Comparison of ENCODE assay signal across 23 cellular contexts in the genomic region with DNA sequence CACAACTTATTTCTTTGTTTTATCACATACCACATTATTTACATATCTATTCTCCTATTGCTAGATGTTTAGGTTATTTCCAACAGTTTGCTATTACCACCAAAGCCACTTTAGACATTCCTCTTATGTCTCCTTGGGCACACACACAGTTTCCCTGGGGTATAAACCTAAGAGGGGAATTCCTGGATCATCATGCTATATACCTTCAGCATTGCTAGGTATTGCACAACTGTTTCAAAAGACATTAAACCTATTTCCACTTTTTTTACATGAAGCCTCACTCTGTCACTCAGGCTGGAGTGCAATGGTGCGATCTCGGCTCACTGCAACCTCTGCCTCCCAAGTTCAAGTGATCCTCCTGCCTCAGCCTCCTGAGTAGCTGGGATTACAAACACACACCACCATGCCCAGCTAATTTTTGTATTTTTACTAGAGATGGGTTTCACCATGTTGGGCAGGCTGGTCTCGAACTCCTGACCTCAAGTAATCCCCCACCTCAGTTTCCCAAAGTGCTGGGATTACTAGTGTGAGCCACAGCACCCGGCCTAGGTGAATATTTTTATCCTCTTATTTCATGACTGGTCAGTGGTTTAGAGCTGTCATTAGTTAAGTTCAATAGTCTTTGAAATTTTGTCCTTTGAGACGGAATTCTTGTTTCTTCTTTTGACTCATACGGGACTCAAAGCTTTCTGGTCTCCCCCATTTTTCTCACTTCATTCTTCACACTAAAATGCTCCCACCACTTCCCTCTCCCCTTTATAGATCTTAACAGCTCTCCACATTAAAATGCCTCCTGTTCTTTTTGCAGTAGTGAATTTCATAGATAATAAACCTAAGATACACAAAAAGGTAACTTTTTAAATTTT. TPM values are rescaled to one million over a fixed set of nuclear protein-coding genes. Genes with fewer than 3 reads are reported as not detected.
DNase-seq lines count a peak whose midpoint lies in the region; ATAC-seq, FAIRE-seq and TF ChIP-seq lines count a peak whose summit lies in the region.
"Had no signal": no experiment of that assay in that cellular context is flagged by ENCODE, and none has a peak within 500 bp of the region (broad histone marks: within the 10 kb centered on the region; RNA-seq: fewer than 3 reads in every experiment).

No MANE protein-coding gene starts in this region.

- TF ChIP-seq RAD21 in K562 (CRISPR knock-in tag; conservative IDR thresholded peaks at IDR 0.05 in 1 of 2, IDR thresholded peaks at IDR 0.05 in 1 of 2): no peak

- POLR2A ChIA-PET in K562 (lab: Yijun Ruan, JAX): no interaction called here

- no peak for FAIRE-seq in K562 (lab: Jason Lieb, UNC)
- FAIRE-seq: A549, GM19239 had no signal

- no peaks in the 10 kb centered on the region; a peak in 1 of 5 replicates for H3K4me1 ChIP-seq in K562 (replicated peaks in 1 of 2; ENCODE audit: control insufficient read depth in 2 of 2, insufficient read depth in 2 of 2, low read length in 2 of 2)

- H3K36me3 ChIP-seq in GM06990 (ENCODE audit: control insufficient read depth, insufficient read depth, low read length): no peaks in the 10 kb centered on the region
- H3K36me3 ChIP-seq in K562 (ENCODE audit: control insufficient read depth, insufficient read depth, low read length): no peaks in the 10 kb centered on the region; the same call in 2 of the 3 replicates

- DNase-seq in GM06990 (ENCODE audit: extremely low read depth, insufficient read length): peak; percentile 14
- no peak for DNase-seq in K562 (ENCODE audit: extremely low read depth in 1 of 4, low spot score in 3 of 4)
- DNase-seq in UCSD-AML1 (lab: John Stamatoyannopoulos, UW; ENCODE audit: unreplicated experiment): no peak
- DNase-seq: DMS 273 treated with DMSO at 0.1 percent for 48 hours, GF-D8, H9, NCI-H1436, NCI-H2029, NCI-H2171, NCI-H446 treated with DMSO at 0.1 percent for 48 hours had no signal

- no peak overlapping the region for H3K4me3 ChIP-seq in GM06990 (replicated peaks; ENCODE audit: low read depth, low read length)
- H3K4me3 ChIP-seq in K562: no peak overlapping the region
- H3K4me3 ChIP-seq: A549 had no signal

- no peak for TF ChIP-seq POLR2A in K562 (conservative IDR thresholded peaks at IDR 0.05)
- TF ChIP-seq POLR2A in GM18505 (IDR thresholded peaks at IDR 0.05; ENCODE audit: borderline replicate concordance, extremely low read depth, insufficient read depth, insufficient read length): no peak

- peaks cover 5% of the 10 kb centered on the region for H3K9me3 ChIP-seq in K562 (replicated peaks; ENCODE audit: control insufficient read depth, insufficient read depth, low read depth, low read length)

- WGBS in K562 (ENCODE audit: insufficient coverage, low coverage, missing lambda C conversion rate): 25% methylated on average over 6 of the region's 6 CpGs

- no peaks in the 10 kb centered on the region for H3K27me3 ChIP-seq in GM06990 (replicated peaks; ENCODE audit: control insufficient read depth, insufficient read depth, low read length)
- no peaks in the 10 kb centered on the region for H3K27me3 ChIP-seq in K562 (ENCODE audit: control insufficient read depth in 2 of 2, insufficient read depth in 2 of 2, low read length in 2 of 2)

- H4K20me1 ChIP-seq in K562 (replicated peaks; ENCODE audit: control insufficient read depth, insufficient read depth, low read length): no peaks in the 10 kb centered on the region

- TF ChIP-seq CTCF in GM06990 (IDR thresholded peaks at IDR 0.05; ENCODE audit: insufficient read depth, low read length, poor library complexity, severe bottlenecking) (no peak), K562 (IDR thresholded peaks at IDR 0.05 in 2 of 3, conservative IDR thresholded peaks at IDR 0.05 in 1 of 3; ENCODE audit: insufficient read depth in 2 of 3, low read depth in 1 of 3, low read length in 3 of 3) (no peak)

- intact Hi-C loops in K562 (cut with micrococcal nuclease): no loop called here

- H3K27ac ChIP-seq in K562 (ENCODE audit: extremely low read depth, low read depth, low read length): no peak overlapping the region
- H3K27ac ChIP-seq: A549, C4-2B, RWPE1 had no signal

- in situ Hi-C loops in K562 (cut with MboI): no loop called here

- no peak overlapping the region for H3K4me2 ChIP-seq in K562 (ENCODE audit: insufficient read depth, low read length)
- H3K4me2 ChIP-seq: A549 had no signal

- H3K9me1 ChIP-seq in K562 (ENCODE audit: control insufficient read depth, insufficient read depth, low read length): no peaks in the 10 kb centered on the region

- no peaks in the 10 kb centered on the region for H3K79me2 ChIP-seq in K562 (ENCODE audit: control insufficient read depth, insufficient read depth, low read length)

- no TSS peak for BruUV-seq in K562 (replicated peaks; lab: Mats Ljungman, UMichigan)

- CTCF ChIA-PET in K562 (lab: Yijun Ruan, JAX; ENCODE audit: low intra/inter-chr PET ratio): no interaction called here

- TF ChIP-seq EP300 in K562 (IDR thresholded peaks at IDR 0.05; ENCODE audit: low read length): no peak

- ATAC-seq in GM18499 (IDR thresholded peaks at IDR 0.05; ENCODE audit: insufficient read depth, unreplicated experiment) (peak; percentile 70), HG03103 (IDR thresholded peaks at IDR 0.05; ENCODE audit: low read depth, unreplicated experiment) (peak; percentile 56), K562 (no peak), HG03469 (IDR thresholded peaks at IDR 0.05; ENCODE audit: unreplicated experiment) (no peak), HG02610 (IDR thresholded peaks at IDR 0.05; ENCODE audit: unreplicated experiment) (no peak), GM18505 (IDR thresholded peaks at IDR 0.05; ENCODE audit: unreplicated experiment) (no peak)
- ATAC-seq: A549 had no signal

- no peak overlapping the region for H3K9ac ChIP-seq in K562 (ENCODE audit: insufficient read depth in 1 of 2, low read depth in 2 of 2, low read length in 2 of 2)

- no peak overlapping the region for H2AFZ ChIP-seq in K562 (ENCODE audit: low read depth, low read length)

RNA-seq across cellular contexts. Expression of gene SULT1C4, which starts 30.3 kb away (rescaled TPM):
- 0.32 and 0.46 TPM in 2 replicates for total RNA-seq in K562 (2011; cell fraction: chromatin; rRNA removed; ENCODE audit: low replicate concordance)
- 0.26 TPM in 1 of 2 replicates, not detected in the other for total RNA-seq in K562 (2011; cell fraction: nucleolus; rRNA removed)
- not detected in 2 replicates for total RNA-seq in K562 (2011; cell fraction: nucleoplasm; rRNA removed)
- total RNA-seq in K562 (2014; rRNA removed) (not detected in 2 replicates), K562 (2014; rRNA removed; fragmentation: Illumina TruSeq; extraction: Trizol) (0.10 TPM in 1 of 2 replicates, not detected in the other), K562 (2015; rRNA removed; fragmentation: Illumina TruSeq; extraction: Trizol) (0.14 TPM in 1 of 2 replicates, not detected in the other), K562 (2021) (not detected in 2 replicates)
- polyA plus RNA-seq in K562 (2011; rRNA removed) (0.07 TPM in 1 of 2 replicates, not detected in the other), K562 (2014; fragmentation: Illumina TruSeq; extraction: Trizol) (0.06 TPM in 1 of 2 replicates, not detected in the other), K562 (2014; fragmentation: Nextera tagmentation; extraction: Ambion mirVana) (under 1 TPM in 1 of 2 experiments, not detected in 1; 0.04 TPM), K562 (2014; rRNA removed) (0.12 TPM in 1 of 2 replicates, not detected in the other)
- polyA plus RNA-seq in K562 (2011; cell fraction: cytosol; rRNA removed): 0.03 TPM in 1 of 2 replicates, not detected in the other
- 0.10 TPM in 1 of 2 replicates, not detected in the other for polyA plus RNA-seq in K562 (2011; cell fraction: nucleus; rRNA removed)
- 0.05 and 0.10 TPM in 2 replicates for polyA plus RNA-seq in K562 (2012)
- polyA minus RNA-seq in K562 (2011; rRNA and poly(A)+ RNA removed): 0.12 and 0.14 TPM in 2 replicates
- not detected in 2 replicates for polyA minus RNA-seq in K562 (2011; cell fraction: cytosol; rRNA and poly(A)+ RNA removed)
- polyA minus RNA-seq in K562 (2011; cell fraction: nucleus; rRNA and poly(A)+ RNA removed): not detected in 2 replicates
- total RNA-seq: Daoy; LHCN-M2; T-helper 2 cell treated with Interferon-gamma antibody and Interleukin-4, amounts not matched to agents 100 ng/mL and 5 ng/mL, for 36 hours had no signal
- polyA plus RNA-seq: IgD-negative memory B cell had no signal

RNA-seq across cellular contexts. Expression of gene GCC2, which starts 40.9 kb away (rescaled TPM):
- total RNA-seq in K562 (2011; cell fraction: chromatin; rRNA removed; ENCODE audit: low replicate concordance): 21.1 and 144 TPM in 2 replicates
- total RNA-seq in K562 (2011; cell fraction: nucleolus; rRNA removed): 11.8 and 15.8 TPM in 2 replicates
- 42.5 and 74.7 TPM in 2 replicates for total RNA-seq in K562 (2011; cell fraction: nucleoplasm; rRNA removed)
- total RNA-seq in K562 (2014; rRNA removed): 11.0 and 15.5 TPM in 2 replicates
- total RNA-seq in K562 (2014; rRNA removed; fragmentation: Illumina TruSeq; extraction: Trizol): 35.7 and 46.1 TPM in 2 replicates
- total RNA-seq in K562 (2015; rRNA removed; fragmentation: Illumina TruSeq; extraction: Trizol): 20.1 and 24.4 TPM in 2 replicates
- 23.5 and 26.4 TPM in 2 replicates for total RNA-seq in K562 (2021)
- polyA plus RNA-seq in K562 (2011; rRNA removed): 16.0 and 19.9 TPM in 2 replicates
- polyA plus RNA-seq in K562 (2011; cell fraction: cytosol; rRNA removed): 1.7 and 5.0 TPM in 2 replicates
- 11.7 and 14.6 TPM in 2 replicates for polyA plus RNA-seq in K562 (2011; cell fraction: nucleus; rRNA removed)
- polyA plus RNA-seq in K562 (2012): 14.8 and 22.7 TPM in 2 replicates
- 23.6 and 29.5 TPM in 2 replicates for polyA plus RNA-seq in K562 (2014; fragmentation: Illumina TruSeq; extraction: Trizol)
- 10 to 100 TPM; 11.4 to 19.5 TPM for polyA plus RNA-seq in K562 (2014; fragmentation: Nextera tagmentation; extraction: Ambion mirVana)
- 11.7 and 19.3 TPM in 2 replicates for polyA plus RNA-seq in K562 (2014; rRNA removed)
- 31.6 and 46.0 TPM in 2 replicates for polyA minus RNA-seq in K562 (2011; rRNA and poly(A)+ RNA removed)
- 10.2 and 11.3 TPM in 2 replicates for polyA minus RNA-seq in K562 (2011; cell fraction: cytosol; rRNA and poly(A)+ RNA removed)
- polyA minus RNA-seq in K562 (2011; cell fraction: nucleus; rRNA and poly(A)+ RNA removed): 23.0 and 38.0 TPM in 2 replicates

Comparison
In these comparisons a context has a peak if more than half of its experiments do, and no peak if none do; other contexts are left out.
1. ATAC-seq: peak in GM18499 (single experiment) and HG03103 (single experiment); none in K562 (single experiment), HG03469 (single experiment), HG02610 (single experiment) and GM18505 (single experiment).